In the genomic region with DNA sequence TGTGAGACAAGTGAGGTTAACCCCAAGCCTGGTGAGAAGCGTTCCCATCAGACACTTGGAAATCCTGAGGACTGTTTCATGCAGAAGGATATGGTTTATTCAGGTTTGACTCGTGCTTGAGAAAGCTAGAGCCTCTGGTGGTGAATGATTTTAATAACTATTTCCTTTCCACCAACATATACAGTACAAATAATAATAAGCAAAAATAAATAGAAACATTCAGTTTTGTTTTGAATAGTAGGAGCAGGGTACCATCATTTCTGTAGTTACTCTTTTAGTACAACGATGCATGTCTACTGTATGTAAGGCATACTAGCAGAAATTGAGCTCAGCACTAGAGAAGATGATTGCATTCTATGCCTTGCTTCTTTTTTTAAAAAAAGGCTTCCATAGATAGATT, we compare ENCODE assay signal across 16 cellular contexts. TPM values are rescaled to one million over a fixed set of nuclear protein-coding genes. Genes with fewer than 3 reads are reported as not detected.
DNase-seq lines count a peak whose midpoint lies in the region; ATAC-seq and TF ChIP-seq lines count a peak whose summit lies in the region.
"Had no signal": no experiment of that assay in that cellular context is flagged by ENCODE, and none has a peak within 500 bp of the region (broad histone marks: within the 10 kb centered on the region; RNA-seq: fewer than 3 reads in every experiment).

No MANE protein-coding gene starts in this region.

- no peaks in the 10 kb centered on the region for H3K4me1 ChIP-seq in left ventricle myocardium inferior
- H3K4me1 ChIP-seq: Caco-2 had no signal

- CTCF ChIA-PET in activated CD8-positive, alpha-beta memory T cell treated with anti-CD3 and anti-CD28 coated beads, Interleukin-2, amount 10 ng/mL, durations not matched to agents 7 days and 5 days (lab: Charles Lee), result interaction anchor here (1.3 to 4.4 kb wide), 3 partner anchors 11 to 638 kb away, joined by 3 to 21 read pairs (median 3); no protein-coding TSS in a partner anchor

- H3K27ac Mint-ChIP-seq in activated CD8-positive, alpha-beta memory T cell treated with anti-CD3 and anti-CD28 coated beads, Interleukin-2, amount 10 ng/mL, durations not matched to agents 7 days and 5 days, result no peak overlapping the region
- H3K27ac Mint-ChIP-seq: natural killer cell had no signal

- TF ChIP-seq CTCF in WERI-Rb-1 (IDR thresholded peaks at IDR 0.05; ENCODE audit: low read depth, low read length), result no peak
- no peak for TF ChIP-seq CTCF in left ventricle myocardium inferior (IDR thresholded peaks at IDR 0.05; ENCODE audit: borderline replicate concordance)

- H3K27me3 Mint-ChIP-seq in activated CD8-positive, alpha-beta memory T cell treated with anti-CD3 and anti-CD28 coated beads, Interleukin-2, amount 10 ng/mL, durations not matched to agents 7 days and 5 days, result peaks cover 18% of the 10 kb centered on the region

- intact Hi-C loops in left ventricle myocardium inferior (cut with micrococcal nuclease), result no loop called here

- H3K4me1 Mint-ChIP-seq in activated CD8-positive, alpha-beta memory T cell treated with anti-CD3 and anti-CD28 coated beads, Interleukin-2, amount 10 ng/mL, durations not matched to agents 7 days and 5 days, result peaks cover 8% of the 10 kb centered on the region
- H3K4me1 Mint-ChIP-seq: natural killer cell had no signal

- no peaks in the 10 kb centered on the region for H3K36me3 Mint-ChIP-seq in activated CD8-positive, alpha-beta memory T cell treated with anti-CD3 and anti-CD28 coated beads, Interleukin-2, amount 10 ng/mL, durations not matched to agents 7 days and 5 days
- H3K36me3 Mint-ChIP-seq: natural killer cell had no signal

- peak; percentile 60 for ATAC-seq in activated CD8-positive, alpha-beta memory T cell treated with anti-CD3 and anti-CD28 coated beads, Interleukin-2, amount 10 ng/mL, durations not matched to agents 7 days and 5 days
- peak; percentile 79 for ATAC-seq in GM21723 (IDR thresholded peaks at IDR 0.05; ENCODE audit: unreplicated experiment)
- peak; percentile 80 for ATAC-seq in HG03095 (IDR thresholded peaks at IDR 0.05; ENCODE audit: unreplicated experiment)
- ATAC-seq: natural killer cell, right lobe of liver had no signal

- H3K36me3 ChIP-seq in WERI-Rb-1, result no peaks in the 10 kb centered on the region
- no peaks in the 10 kb centered on the region for H3K36me3 ChIP-seq in left ventricle myocardium inferior
- H3K36me3 ChIP-seq: thoracic aorta had no signal

- no peak for DNase-seq in activated CD8-positive, alpha-beta memory T cell treated with anti-CD3 and anti-CD28 coated beads, Interleukin-2, amount 10 ng/mL, durations not matched to agents 7 days and 5 days
- DNase-seq in activated CD8-positive, alpha-beta memory T cell treated with anti-CD3 and anti-CD28 coated beads, Interleukin-2, amount 50 U/mL, for 4 hours, result no peak
- DNase-seq in LoVo (ENCODE audit: low spot score) (no peak), WERI-Rb-1 (no peak), DMS79 (lab: John Stamatoyannopoulos, UW) (no peak), left ventricle myocardium inferior (no peak)
- DNase-seq: 8988T, Caco-2, dorsolateral prefrontal cortex, natural killer cell, NCI-H510A treated with DMSO at 0.1 percent for 48 hours, right lobe of liver had no signal

- H3K27ac ChIP-seq in WERI-Rb-1 (no peak overlapping the region), left ventricle myocardium inferior (replicated peaks) (no peak overlapping the region)
- H3K27ac ChIP-seq: dorsolateral prefrontal cortex, right lobe of liver, thoracic aorta had no signal

- H3K27me3 ChIP-seq in WERI-Rb-1 (ENCODE audit: insufficient read depth, low read depth, severe bottlenecking), result peaks cover 51% of the 10 kb centered on the region
- peaks cover 37% of the 10 kb centered on the region for H3K27me3 ChIP-seq in left ventricle myocardium inferior (ENCODE audit: low read depth)
- H3K27me3 ChIP-seq: right lobe of liver had no signal

- H3K4me3 ChIP-seq in WERI-Rb-1 (ENCODE audit: low read depth, low read length) (no peak overlapping the region), left ventricle myocardium inferior (no peak overlapping the region)
- H3K4me3 ChIP-seq: dorsolateral prefrontal cortex, right lobe of liver, thoracic aorta had no signal

- H3K9me3 ChIP-seq in WERI-Rb-1 (ENCODE audit: severe bottlenecking) (no peaks in the 10 kb centered on the region), left ventricle myocardium inferior (replicated peaks) (no peaks in the 10 kb centered on the region)
- H3K9me3 ChIP-seq: Caco-2, right lobe of liver, thoracic aorta had no signal

- H3K4me3 Mint-ChIP-seq in activated CD8-positive, alpha-beta memory T cell treated with anti-CD3 and anti-CD28 coated beads, Interleukin-2, amount 10 ng/mL, durations not matched to agents 7 days and 5 days, result no peak overlapping the region
- H3K4me3 Mint-ChIP-seq: natural killer cell had no signal

- H3K9me3 Mint-ChIP-seq in activated CD8-positive, alpha-beta memory T cell treated with anti-CD3 and anti-CD28 coated beads, Interleukin-2, amount 10 ng/mL, durations not matched to agents 7 days and 5 days (ENCODE audit: low read depth), result no peaks in the 10 kb centered on the region
- H3K9me3 Mint-ChIP-seq: natural killer cell had no signal

RNA-seq across cellular contexts. Expression of a gene that starts 33.5 kb away (rescaled TPM):
- total RNA-seq in activated CD8-positive, alpha-beta memory T cell treated with anti-CD3 and anti-CD28 coated beads, Interleukin-2, amount 10 ng/mL, durations not matched to agents 7 days and 5 days, result under 1 TPM in 1 of 2 experiments, not detected in 1; 0.80 TPM
- not detected for total RNA-seq in left ventricle myocardium inferior
- total RNA-seq: Caco-2, fibroblast of villous mesenchyme, natural killer cell, thoracic aorta had no signal
